16 cellular contexts compared by ENCODE assay signal in the genomic region with DNA sequence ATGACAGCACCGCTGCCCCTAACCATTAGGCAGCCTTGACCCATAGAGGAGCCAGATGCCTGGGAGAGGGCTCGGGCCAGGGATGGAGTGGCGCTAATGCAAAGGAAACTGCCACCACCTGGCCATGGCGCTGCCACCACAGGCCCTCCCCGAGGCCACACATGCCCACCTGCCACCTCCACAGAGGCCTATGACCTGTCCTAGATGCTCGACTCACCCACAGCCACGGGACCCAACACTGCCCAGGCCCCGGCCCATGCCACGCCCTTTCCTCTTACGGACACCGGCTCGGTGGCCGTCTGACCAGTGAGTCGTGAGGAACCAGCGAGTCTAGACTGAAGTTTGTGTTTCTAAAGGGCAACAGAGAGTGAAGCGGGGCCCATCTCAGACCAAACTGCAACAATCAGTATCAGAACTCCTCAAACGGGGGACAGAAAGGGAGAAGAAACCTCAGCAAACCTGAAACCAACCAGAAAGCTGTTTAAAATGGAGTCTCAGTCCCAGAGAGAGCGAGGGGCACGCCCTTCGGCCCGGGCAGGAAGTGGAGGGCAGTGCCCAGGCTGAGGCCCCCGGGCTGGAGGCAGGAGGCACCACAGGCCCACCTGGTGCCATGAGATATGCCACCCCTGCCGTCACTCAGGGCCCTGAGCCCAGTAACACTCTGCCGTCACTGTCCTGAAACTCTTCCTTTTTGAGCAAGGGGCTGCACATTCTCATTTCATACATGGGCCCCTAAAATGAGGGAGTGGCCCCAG. TPM values are rescaled to one million over a fixed set of nuclear protein-coding genes. Genes with fewer than 3 reads are reported as not detected.
DNase-seq lines count a peak whose midpoint lies in the region; ATAC-seq and TF ChIP-seq lines count a peak whose summit lies in the region.
"Had no signal": no experiment of that assay in that cellular context is flagged by ENCODE, and none has a peak within 500 bp of the region (broad histone marks: within the 10 kb centered on the region; RNA-seq: fewer than 3 reads in every experiment).

No MANE protein-coding gene starts in this region.

- H3K27ac Mint-ChIP-seq in naive thymus-derived CD4-positive, alpha-beta T cell: peak overlapping the region in 6 of 9 donors; percentile 29 to 82 (median 68)
- H3K27ac Mint-ChIP-seq: activated B cell treated with CpG ODN at 0.5 μM for 24 hours; CD8-positive, alpha-beta memory T cell; progenitor cell of endocrine pancreas had no signal

- DNase-seq in PC-3: no peak
- no peak for DNase-seq in naive thymus-derived CD4-positive, alpha-beta T cell
- no peak for DNase-seq in transverse colon
- DNase-seq in activated T-cell treated with anti-CD3 and anti-CD28 coated beads, Interleukin-2, amount 50 U/mL, for 1 hour: no peak
- DNase-seq in Peyer's patch: no peak
- DNase-seq: activated B cell treated with CpG ODN at 0.5 μM for 24 hours; MM.1S; stimulated activated CD4-positive, alpha-beta T cell treated with anti-CD3 and anti-CD28 coated beads, Interleukin-1b, Interleukin-23, amount 100 ng/mL, for 48 hours; stimulated activated CD8-positive, alpha-beta memory T cell treated with anti-CD3 and anti-CD28 coated beads, Interleukin-4, amount 100 ng/mL, for 48 hours had no signal

- CTCF ChIA-PET in PC-3 (lab: Charles Lee): no interaction called here
- CTCF ChIA-PET in naive thymus-derived CD4-positive, alpha-beta T cell (lab: Charles Lee): interaction anchor here (10.3 kb wide), 1 partner anchor 55 kb away, joined by 141 read pairs; no protein-coding TSS in a partner anchor

- H3K36me3 Mint-ChIP-seq in naive thymus-derived CD4-positive, alpha-beta T cell: no peaks in the 10 kb centered on the region
- H3K36me3 Mint-ChIP-seq: CD8-positive, alpha-beta memory T cell had no signal

- H3K79me2 ChIP-seq in PC-3 (ENCODE audit: low read length): no peaks in the 10 kb centered on the region

- peak overlapping the region; percentile 15; the same call in 1 of the 2 replicates for H3K9ac ChIP-seq in PC-3 (ENCODE audit: low read length)

- H3K9me2 ChIP-seq in PC-3 (replicated peaks; ENCODE audit: low read length): no peaks in the 10 kb centered on the region

- no peaks in the 10 kb centered on the region for H3K9me3 Mint-ChIP-seq in naive thymus-derived CD4-positive, alpha-beta T cell
- H3K9me3 Mint-ChIP-seq: activated B cell treated with CpG ODN at 0.5 μM for 24 hours; CD8-positive, alpha-beta memory T cell had no signal

- TF ChIP-seq POLR2A in transverse colon (IDR thresholded peaks at IDR 0.05) (no peak), Peyer's patch (IDR thresholded peaks at IDR 0.05) (no peak)

- H2AFZ ChIP-seq in PC-3 (ENCODE audit: low read length): 0 out of 2 replicates have a peak overlapping the region, but pooled peaks have one; percentile 40

- H3K27me3 Mint-ChIP-seq in naive thymus-derived CD4-positive, alpha-beta T cell: no peaks in the 10 kb centered on the region
- H3K27me3 Mint-ChIP-seq: activated B cell treated with CpG ODN at 0.5 μM for 24 hours; CD8-positive, alpha-beta memory T cell had no signal

- TF ChIP-seq CTCF in PC-3 (conservative IDR thresholded peaks at IDR 0.05; ENCODE audit: low read depth, low read length) (no peak), transverse colon (IDR thresholded peaks at IDR 0.05) (no peak), Peyer's patch (IDR thresholded peaks at IDR 0.05) (no peak)

- no peaks in the 10 kb centered on the region for H3F3A ChIP-seq in PC-3 (ENCODE audit: low read length, unreplicated experiment)

- peak overlapping the region; percentile 17; the same call in 1 of the 2 replicates for H3K4me2 ChIP-seq in PC-3 (ENCODE audit: low read length)

- no peak overlapping the region for H3K4me3 Mint-ChIP-seq in naive thymus-derived CD4-positive, alpha-beta T cell
- H3K4me3 Mint-ChIP-seq: activated B cell treated with CpG ODN at 0.5 μM for 24 hours; CD8-positive, alpha-beta memory T cell had no signal

- H3K27ac ChIP-seq in PC-3 (ENCODE audit: low read length) (peak overlapping the region; percentile 55), transverse colon (peak overlapping the region; percentile 52 to 83 (median 68)), Peyer's patch (peak overlapping the region in 2 of 4 donors; percentile 43 to 45)
- no peak overlapping the region for H3K27ac ChIP-seq in naive thymus-derived CD4-positive, alpha-beta T cell (ENCODE audit: low read depth, low read length)

- no peak for TF ChIP-seq EP300 in transverse colon (IDR thresholded peaks at IDR 0.05; ENCODE audit: low read depth)

- H3K9me3 ChIP-seq in PC-3 (ENCODE audit: low read length) (no peaks in the 10 kb centered on the region), transverse colon (no peaks in the 10 kb centered on the region), Peyer's patch (no peaks in the 10 kb centered on the region)
- no peaks in the 10 kb centered on the region for H3K9me3 ChIP-seq in naive thymus-derived CD4-positive, alpha-beta T cell (ENCODE audit: control insufficient read depth in 2 of 3, low read length in 3 of 3)

- POLR2A ChIA-PET in PC-3 (lab: Charles Lee; ENCODE audit: unreplicated experiment): interaction anchor here (0.6 kb wide), 1 partner anchor 9 kb away, joined by 28 read pairs; no protein-coding TSS in a partner anchor
- POLR2A ChIA-PET in naive thymus-derived CD4-positive, alpha-beta T cell (lab: Charles Lee): interaction anchor here (1.1 kb wide), 1 partner anchor 9 kb away, joined by 4 read pairs; no protein-coding TSS in a partner anchor

- H3K4me1 ChIP-seq in PC-3 (ENCODE audit: insufficient read depth, low read length) (peaks cover 30% of the 10 kb centered on the region), transverse colon (peaks cover 19 to 58% (median 43%) of the 10 kb centered on the region in 4 donors), Peyer's patch (peaks cover 0 to 24% (median 14%) of the 10 kb centered on the region in 4 donors)
- H3K4me1 ChIP-seq in naive thymus-derived CD4-positive, alpha-beta T cell (ENCODE audit: control insufficient read depth in 2 of 2, insufficient read depth in 2 of 2, low read length in 2 of 2): peaks cover 0 to 24% of the 10 kb centered on the region in 2 donors

- peaks cover 10 to 60% (median 47%) of the 10 kb centered on the region in 7 donors for H3K4me1 Mint-ChIP-seq in naive thymus-derived CD4-positive, alpha-beta T cell

- 70% methylated on average over 23 of the region's 24 CpGs; no CpG with 5 or more reads in 1 of the 2 donors for WGBS in transverse colon (ENCODE audit: low coverage in 1 of 2), 2 donors

- BruUV-seq in PC-3 (replicated peaks; lab: Mats Ljungman, UMichigan): no TSS peak

- intact Hi-C loops in PC-3 (cut with micrococcal nuclease): loop anchor here (10.0 kb wide), 1 partner anchor 452 kb away; no protein-coding TSS in a partner anchor
- intact Hi-C loops in naive thymus-derived CD4-positive, alpha-beta T cell (cut with micrococcal nuclease): no loop called here
- intact Hi-C loops in transverse colon (cut with DNase I; ENCODE audit: low total_unique reads): no loop called here

- H3K36me3 ChIP-seq in PC-3 (ENCODE audit: low read depth, low read length): no peaks in the 10 kb centered on the region
- H3K36me3 ChIP-seq in naive thymus-derived CD4-positive, alpha-beta T cell (ENCODE audit: control insufficient read depth in 2 of 3, insufficient read depth in 3 of 3, low read length in 3 of 3): no peaks in the 10 kb centered on the region
- no peaks in the 10 kb centered on the region for H3K36me3 ChIP-seq in transverse colon
- no peaks in the 10 kb centered on the region for H3K36me3 ChIP-seq in Peyer's patch

- no peaks in the 10 kb centered on the region for H3K27me3 ChIP-seq in PC-3 (ENCODE audit: low read length)
- H3K27me3 ChIP-seq in naive thymus-derived CD4-positive, alpha-beta T cell (ENCODE audit: control insufficient read depth in 2 of 2, insufficient read depth in 2 of 2, low read length in 2 of 2): no peaks in the 10 kb centered on the region
- no peaks in the 10 kb centered on the region for H3K27me3 ChIP-seq in transverse colon
- no peaks in the 10 kb centered on the region for H3K27me3 ChIP-seq in Peyer's patch

- H3K4me3 ChIP-seq in PC-3 (ENCODE audit: low read length): no peak overlapping the region
- H3K4me3 ChIP-seq in naive thymus-derived CD4-positive, alpha-beta T cell (ENCODE audit: low read length): no peak overlapping the region
- peak overlapping the region in 1 of 4 donors; percentile 2 for H3K4me3 ChIP-seq in transverse colon
- no peak overlapping the region for H3K4me3 ChIP-seq in Peyer's patch

- ATAC-seq in PC-3: 0 out of 2 replicates have a peak, but pooled peaks have one; percentile 3
- ATAC-seq in esophagus mucosa: peak; percentile 3
- no peak for ATAC-seq in naive thymus-derived CD4-positive, alpha-beta T cell
- no peak for ATAC-seq in GM19467 (IDR thresholded peaks at IDR 0.05; ENCODE audit: unreplicated experiment)

- H4K20me1 ChIP-seq in PC-3 (ENCODE audit: low read length): no peaks in the 10 kb centered on the region

- in situ Hi-C loops in transverse colon (cut with MboI; ENCODE audit: low pct_ligation_motif_present in 1 of 4, low pct_unique_long_range_greater_than_20kb in 1 of 4, low sequenced_read_pairs in 3 of 4): no loop called here

RNA-seq across cellular contexts. Expression of a gene that starts 0.7 kb away (rescaled TPM):
- 0.92 and 1.0 TPM in 2 replicates for total RNA-seq in PC-3 (2014; rRNA removed)
- not detected for total RNA-seq in esophagus mucosa
- total RNA-seq in naive thymus-derived CD4-positive, alpha-beta T cell: not detected
- not detected for polyA plus RNA-seq in naive thymus-derived CD4-positive, alpha-beta T cell
- under 1 TPM in 1 of 4 donors, not detected in 3; 0.14 TPM for total RNA-seq in transverse colon
- total RNA-seq in Peyer's patch: not detected
- total RNA-seq: activated B cell treated with CpG ODN at 0.5 μM for 24 hours; CD8-positive, alpha-beta memory T cell; G401; H4; HT1080; progenitor cell of endocrine pancreas had no signal
- polyA plus RNA-seq: CD8-positive, alpha-beta memory T cell had no signal

RNA-seq across cellular contexts. Expression of a gene that starts 28.7 kb away (rescaled TPM):
- total RNA-seq in PC-3 (2014; rRNA removed) (4.6 and 5.0 TPM in 2 replicates), esophagus mucosa (6.0 TPM), transverse colon (100 to 1,000 TPM in 2 of 4 donors, 10 to 100 TPM in 2; 34.5 to 198 (median 91.3) TPM), Peyer's patch (10 to 100 TPM in 3 of 4 donors, 1 to 10 TPM in 1; 7.7 to 95.7 (median 21.9) TPM)
- total RNA-seq in naive thymus-derived CD4-positive, alpha-beta T cell: 10 to 100 TPM in 2 of 5 experiments, 1 to 10 TPM in 3; 5.3 to 13.7 (median 10.0) TPM
- 10 to 100 TPM; 17.0 to 27.0 TPM for polyA plus RNA-seq in naive thymus-derived CD4-positive, alpha-beta T cell

RNA-seq across cellular contexts. Expression of a gene that starts 54.6 kb away (rescaled TPM):
- total RNA-seq in PC-3 (2014; rRNA removed) (4.2 and 5.4 TPM in 2 replicates), esophagus mucosa (3.6 TPM), transverse colon (10 to 100 TPM in 1 of 4 donors, 1 to 10 TPM in 3; 6.8 to 13.7 (median 8.3) TPM), Peyer's patch (10 to 100 TPM in 1 of 4 donors, 1 to 10 TPM in 3; 5.8 to 12.4 (median 8.8) TPM)
- 10 to 100 TPM in 2 of 5 experiments, 1 to 10 TPM in 3; 6.0 to 17.8 (median 8.9) TPM for total RNA-seq in naive thymus-derived CD4-positive, alpha-beta T cell
- 1 to 10 TPM; 1.4 to 2.1 TPM for polyA plus RNA-seq in naive thymus-derived CD4-positive, alpha-beta T cell

Comparison
In these comparisons a context has a peak if more than half of its experiments do, and no peak if none do; other contexts are left out.
1. ATAC-seq: peak in PC-3 (single experiment) and esophagus mucosa (single experiment); none in naive thymus-derived CD4-positive, alpha-beta T cell (single experiment) and GM19467 (single experiment).